ENCODE assay signal across 8 cellular contexts in the genomic region with DNA sequence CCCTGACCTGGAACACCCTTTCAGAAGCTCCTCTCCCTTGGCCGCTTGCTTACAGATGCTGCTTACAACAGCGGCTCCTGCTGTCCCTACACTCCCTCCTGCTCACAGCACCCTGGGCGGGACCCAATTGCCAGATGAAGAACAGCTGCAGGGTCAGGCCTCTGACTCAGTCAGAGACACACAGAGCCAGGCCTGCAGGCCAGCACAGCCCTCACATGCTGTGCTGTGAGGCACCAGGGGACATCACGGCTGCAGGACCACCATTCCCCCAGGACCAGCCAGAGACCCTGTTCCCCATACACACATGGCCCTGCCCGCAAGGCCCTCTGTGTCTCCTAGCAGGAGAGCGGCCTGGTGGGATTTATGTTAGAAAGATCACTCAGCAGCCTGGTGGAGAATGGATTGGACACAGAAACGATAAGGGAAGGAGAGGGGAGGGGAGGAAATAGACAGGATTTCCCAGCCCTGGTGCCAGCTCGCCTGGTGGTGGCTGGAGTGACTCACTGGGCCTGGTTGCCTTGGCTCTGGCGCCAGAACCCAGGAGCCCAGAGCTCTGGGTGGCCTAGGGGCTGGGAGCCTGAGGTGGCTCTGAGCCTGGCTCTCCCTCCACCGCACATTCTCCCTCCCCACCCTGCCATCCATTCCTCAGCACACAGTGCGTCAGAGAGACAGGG. TPM values are rescaled to one million over a fixed set of nuclear protein-coding genes. Genes with fewer than 3 reads are reported as not detected.
A peak's percentile ranks its signal among the peaks of the same experiment; 100 is the strongest.
DNase-seq lines count a peak whose midpoint lies in the region; ATAC-seq and TF ChIP-seq lines count a peak whose summit lies in the region.

No MANE protein-coding gene starts in this region.

- peak overlapping the region in 1 of 2 experiments; percentile 20; a peak in 1 of 4 replicates for H3K4me3 ChIP-seq in SK-N-SH (ENCODE audit: low read depth in 2 of 2, low read length in 1 of 2)
- no peak overlapping the region for H3K4me3 ChIP-seq in esophagus squamous epithelium
- no peak overlapping the region for H3K4me3 ChIP-seq in naive thymus-derived CD4-positive, alpha-beta T cell (ENCODE audit: low read length)

- H3K27me3 ChIP-seq in SK-N-SH (ENCODE audit: insufficient read depth) (no peaks in the 10 kb centered on the region), esophagus squamous epithelium (no peaks in the 10 kb centered on the region)
- H3K27me3 ChIP-seq in naive thymus-derived CD4-positive, alpha-beta T cell (ENCODE audit: control insufficient read depth in 2 of 2, insufficient read depth in 2 of 2, low read length in 2 of 2) = no peaks in the 10 kb centered on the region

- H3K4me1 ChIP-seq in SK-N-SH (ENCODE audit: control insufficient read depth in 1 of 2, insufficient read depth in 2 of 2, low read depth in 1 of 2, low read length in 1 of 2) = peaks cover 38 to 66% of the 10 kb centered on the region in 2 experiments; a peak in 3 of 4 replicates
- H3K4me1 ChIP-seq in esophagus squamous epithelium = peaks cover 36 to 68% (median 37%) of the 10 kb centered on the region in 3 donors
- H3K4me1 ChIP-seq in naive thymus-derived CD4-positive, alpha-beta T cell (ENCODE audit: control insufficient read depth in 2 of 2, insufficient read depth in 2 of 2, low read length in 2 of 2) = peaks cover 0 to 16% of the 10 kb centered on the region in 2 donors

- H3K27ac ChIP-seq in SK-N-SH (ENCODE audit: low read depth in 2 of 2, low read length in 1 of 2) (peak overlapping the region; percentile 94 to 97), esophagus squamous epithelium (peak overlapping the region; percentile 65 to 93 (median 82))
- no peak overlapping the region for H3K27ac ChIP-seq in naive thymus-derived CD4-positive, alpha-beta T cell (ENCODE audit: low read depth, low read length)

- H4K20me1 ChIP-seq in SK-N-SH (ENCODE audit: insufficient read depth) = peaks cover 4% of the 10 kb centered on the region; the same call in 1 of the 2 replicates

- WGBS in SK-N-SH (ENCODE audit: low lambda C conversion rate) = 9% methylated on average over 10 of the region's 11 CpGs
- 33 to 49% methylated on average over 4 to 6 of the region's 11 CpGs for WGBS in esophagus squamous epithelium, 2 donors

- H3K9me3 ChIP-seq in SK-N-SH (no peaks in the 10 kb centered on the region), esophagus squamous epithelium (no peaks in the 10 kb centered on the region)
- no peaks in the 10 kb centered on the region for H3K9me3 ChIP-seq in naive thymus-derived CD4-positive, alpha-beta T cell (ENCODE audit: control insufficient read depth in 2 of 3, low read length in 3 of 3)

- H3K4me2 ChIP-seq in SK-N-SH = peak overlapping the region; percentile 95

- CTCF ChIA-PET in SK-N-SH (lab: Yijun Ruan, JAX) = interaction anchor here (0.6 to 4.1 kb wide), 22 partner anchors 8 to 475 kb away, joined by 3 to 66 read pairs (median 4); partner anchors contain the start of gene OMP
- CTCF ChIA-PET in naive thymus-derived CD4-positive, alpha-beta T cell (lab: Charles Lee) = interaction anchor here (1.1 kb wide), 1 partner anchor 18 kb away, joined by 4 read pairs; no protein-coding TSS in a partner anchor
- CTCF ChIA-PET in activated CD4-positive, alpha-beta memory T cell treated with anti-CD3 and anti-CD28 coated beads for 36 hours (lab: Charles Lee) = interaction anchor here (2.0 kb wide), 1 partner anchor 18 kb away, joined by 5 read pairs; no protein-coding TSS in a partner anchor
- CTCF ChIA-PET in activated naive CD4-positive, alpha-beta T cell treated with anti-CD3 and anti-CD28 coated beads, Interleukin-2, amount 10 ng/mL, durations not matched to agents 7 days and 5 days (lab: Charles Lee) = interaction anchor here (1.3 to 2.1 kb wide), 2 partner anchors 18 to 26 kb away, joined by 4 to 5 read pairs; no protein-coding TSS in a partner anchor

- peaks cover 0 to 4% (median 0%) of the 10 kb centered on the region in 5 donors for H3K36me3 Mint-ChIP-seq in naive thymus-derived CD4-positive, alpha-beta T cell
- no peaks in the 10 kb centered on the region for H3K36me3 Mint-ChIP-seq in activated CD4-positive, alpha-beta memory T cell treated with anti-CD3 and anti-CD28 coated beads for 36 hours
- H3K36me3 Mint-ChIP-seq in activated naive CD4-positive, alpha-beta T cell treated with anti-CD3 and anti-CD28 coated beads, Interleukin-2, amount 10 ng/mL, durations not matched to agents 7 days and 5 days = no peaks in the 10 kb centered on the region

- ATAC-seq in naive thymus-derived CD4-positive, alpha-beta T cell = peak; percentile 39

- peak; percentile 59 for TF ChIP-seq RAD21 in SK-N-SH (IDR thresholded peaks at IDR 0.05; ENCODE audit: low read length)

- H3K9ac ChIP-seq in SK-N-SH = peak overlapping the region; percentile 60

- peak in 1 of 4 donors; percentile 19 for TF ChIP-seq POLR2A in esophagus squamous epithelium (IDR thresholded peaks at IDR 0.05)

- peaks cover 0 to 4% (median 0%) of the 10 kb centered on the region in 11 donors for H3K9me3 Mint-ChIP-seq in naive thymus-derived CD4-positive, alpha-beta T cell
- peaks cover 2% of the 10 kb centered on the region for H3K9me3 Mint-ChIP-seq in activated CD4-positive, alpha-beta memory T cell treated with anti-CD3 and anti-CD28 coated beads for 36 hours
- H3K9me3 Mint-ChIP-seq in activated naive CD4-positive, alpha-beta T cell treated with anti-CD3 and anti-CD28 coated beads, Interleukin-2, amount 10 ng/mL, durations not matched to agents 7 days and 5 days = no peaks in the 10 kb centered on the region

- H3F3A ChIP-seq in SK-N-SH (replicated peaks; ENCODE audit: insufficient read depth) = peaks cover 42% of the 10 kb centered on the region

- H3K27me3 Mint-ChIP-seq in naive thymus-derived CD4-positive, alpha-beta T cell = peaks cover 0 to 20% (median 0%) of the 10 kb centered on the region in 5 donors
- H3K27me3 Mint-ChIP-seq in activated CD4-positive, alpha-beta memory T cell treated with anti-CD3 and anti-CD28 coated beads for 36 hours = no peaks in the 10 kb centered on the region
- H3K27me3 Mint-ChIP-seq in activated naive CD4-positive, alpha-beta T cell treated with anti-CD3 and anti-CD28 coated beads, Interleukin-2, amount 10 ng/mL, durations not matched to agents 7 days and 5 days = peaks cover 41% of the 10 kb centered on the region

- peaks cover 0 to 8% of the 10 kb centered on the region in 2 experiments for H3K36me3 ChIP-seq in SK-N-SH (replicated peaks in 1 of 2; ENCODE audit: control insufficient read depth in 1 of 2, insufficient read depth in 2 of 2, low read length in 1 of 2)
- no peaks in the 10 kb centered on the region for H3K36me3 ChIP-seq in esophagus squamous epithelium
- H3K36me3 ChIP-seq in naive thymus-derived CD4-positive, alpha-beta T cell (ENCODE audit: control insufficient read depth in 2 of 3, insufficient read depth in 3 of 3, low read length in 3 of 3) = no peaks in the 10 kb centered on the region

- no peaks in the 10 kb centered on the region for H3K9me2 ChIP-seq in SK-N-SH

- intact Hi-C loops in esophagus squamous epithelium (cut with DNase I) = no loop called here
- intact Hi-C loops in naive thymus-derived CD4-positive, alpha-beta T cell (cut with micrococcal nuclease) = no loop called here
- intact Hi-C loops in activated CD4-positive, alpha-beta memory T cell treated with anti-CD3 and anti-CD28 coated beads for 36 hours (cut with micrococcal nuclease) = no loop called here

- 0 out of 2 replicates have a peak overlapping the region, but pooled peaks have one; percentile 40 for H2AFZ ChIP-seq in SK-N-SH (ENCODE audit: low read depth)

- TF ChIP-seq CTCF in GM20000 (IDR thresholded peaks at IDR 0.05; ENCODE audit: extremely low read depth, missing control alignments) (no peak), SK-N-SH (IDR thresholded peaks at IDR 0.05) (peak; percentile 66), esophagus squamous epithelium (IDR thresholded peaks at IDR 0.05) (peak in 5 of 6 experiments; percentile 15 to 49 (median 36))

- peak overlapping the region in 1 of 9 donors; percentile 33 for H3K27ac Mint-ChIP-seq in naive thymus-derived CD4-positive, alpha-beta T cell
- H3K27ac Mint-ChIP-seq in activated CD4-positive, alpha-beta memory T cell treated with anti-CD3 and anti-CD28 coated beads for 36 hours = no peak overlapping the region
- H3K27ac Mint-ChIP-seq in activated naive CD4-positive, alpha-beta T cell treated with anti-CD3 and anti-CD28 coated beads, Interleukin-2, amount 10 ng/mL, durations not matched to agents 7 days and 5 days = no peak overlapping the region

- peaks cover 79% of the 10 kb centered on the region for H3K79me2 ChIP-seq in SK-N-SH (ENCODE audit: insufficient read depth)

- POLR2A ChIA-PET in SK-N-SH (lab: Yijun Ruan, JAX) = interaction anchor here (0.6 to 1.4 kb wide), 6 partner anchors 9 to 291 kb away, joined by 3 to 15 read pairs (median 4); partner anchors contain the start of gene TSKU
- POLR2A ChIA-PET in naive thymus-derived CD4-positive, alpha-beta T cell (lab: Charles Lee) = interaction anchor here (1.2 to 1.3 kb wide), 2 partner anchors 9 kb away, joined by 3 read pairs; no protein-coding TSS in a partner anchor
- POLR2A ChIA-PET in activated CD4-positive, alpha-beta memory T cell treated with anti-CD3 and anti-CD28 coated beads for 36 hours (lab: Charles Lee) = no interaction called here

- H3K4me1 Mint-ChIP-seq in naive thymus-derived CD4-positive, alpha-beta T cell = peaks cover 12 to 36% (median 20%) of the 10 kb centered on the region in 7 donors
- H3K4me1 Mint-ChIP-seq in activated CD4-positive, alpha-beta memory T cell treated with anti-CD3 and anti-CD28 coated beads for 36 hours (ENCODE audit: low read depth) = peaks cover 11% of the 10 kb centered on the region
- peaks cover 18% of the 10 kb centered on the region for H3K4me1 Mint-ChIP-seq in activated naive CD4-positive, alpha-beta T cell treated with anti-CD3 and anti-CD28 coated beads, Interleukin-2, amount 10 ng/mL, durations not matched to agents 7 days and 5 days

- DNase-seq in GM20000 (ENCODE audit: low spot score) (peak; percentile 26), SK-N-SH (peak; percentile 89), esophagus squamous epithelium (lab: John Stamatoyannopoulos, UW) (no peak), SW480 (ENCODE audit: low spot score) (no peak), NCI-H524 treated with DMSO at 0.1 percent for 48 hours (lab: John Stamatoyannopoulos, UW) (no peak)
- no peak for DNase-seq in naive thymus-derived CD4-positive, alpha-beta T cell
- no peak for DNase-seq in activated CD4-positive, alpha-beta memory T cell treated with anti-CD3 and anti-CD28 coated beads for 36 hours
- DNase-seq in activated naive CD4-positive, alpha-beta T cell treated with anti-CD3 and anti-CD28 coated beads, Interleukin-2, amount 10 ng/mL, durations not matched to agents 7 days and 5 days = no peak

- peak in 1 of 2 experiments; percentile 4; a peak in 2 of 4 replicates for TF ChIP-seq EP300 in SK-N-SH (IDR thresholded peaks at IDR 0.05; ENCODE audit: borderline replicate concordance in 1 of 2, low read depth in 1 of 2, low read length in 1 of 2)

- H3K4me3 Mint-ChIP-seq in naive thymus-derived CD4-positive, alpha-beta T cell = no peak overlapping the region
- no peak overlapping the region for H3K4me3 Mint-ChIP-seq in activated CD4-positive, alpha-beta memory T cell treated with anti-CD3 and anti-CD28 coated beads for 36 hours
- H3K4me3 Mint-ChIP-seq in activated naive CD4-positive, alpha-beta T cell treated with anti-CD3 and anti-CD28 coated beads, Interleukin-2, amount 10 ng/mL, durations not matched to agents 7 days and 5 days = no peak overlapping the region

RNA-seq across cellular contexts. Expression of gene CAPN5, which starts 6.7 kb away (rescaled TPM):
- polyA plus RNA-seq in SK-N-SH (2012; rRNA removed) = 31.6 and 33.1 TPM in 2 replicates
- polyA plus RNA-seq in SK-N-SH (2012; cell fraction: cytosol; rRNA removed) = 10.2 and 17.6 TPM in 2 replicates
- polyA plus RNA-seq in SK-N-SH (2012; cell fraction: nucleus; rRNA removed) = 71.6 and 84.7 TPM in 2 replicates
- total RNA-seq in esophagus squamous epithelium = 10 to 100 TPM in 3 of 4 donors, 1 to 10 TPM in 1; 9.3 to 63.2 (median 13.5) TPM
- total RNA-seq in naive thymus-derived CD4-positive, alpha-beta T cell = 1 to 10 TPM in 4 of 5 experiments, under 1 TPM in 1; 0.94 to 5.8 (median 5.6) TPM
- 1 to 10 TPM; 3.0 to 5.8 TPM for polyA plus RNA-seq in naive thymus-derived CD4-positive, alpha-beta T cell
- 1 to 10 TPM in 1 of 2 experiments, under 1 TPM in 1; 0.88 to 1.1 TPM for total RNA-seq in activated CD4-positive, alpha-beta memory T cell treated with anti-CD3 and anti-CD28 coated beads for 36 hours

RNA-seq across cellular contexts. Expression of gene OMP, which starts 29.2 kb away (rescaled TPM):
- polyA plus RNA-seq in SK-N-SH (2012; rRNA removed) = 0.20 TPM in 1 of 2 replicates, not detected in the other
- 0.23 TPM in 1 of 2 replicates, not detected in the other for polyA plus RNA-seq in SK-N-SH (2012; cell fraction: cytosol; rRNA removed)
- polyA plus RNA-seq in SK-N-SH (2012; cell fraction: nucleus; rRNA removed) = 1.5 TPM in 2 replicates
- total RNA-seq in esophagus squamous epithelium = 1 to 10 TPM in 1 of 4 donors, not detected in 3; 1.1 TPM
- 1 to 10 TPM in 1 of 5 experiments, not detected in 4; 1.1 TPM for total RNA-seq in naive thymus-derived CD4-positive, alpha-beta T cell
- polyA plus RNA-seq in naive thymus-derived CD4-positive, alpha-beta T cell = not detected
- not detected for total RNA-seq in activated CD4-positive, alpha-beta memory T cell treated with anti-CD3 and anti-CD28 coated beads for 36 hours

RNA-seq across cellular contexts. Expression of gene B3GNT6, which starts 39.3 kb away (rescaled TPM):
- not detected in 2 replicates for polyA plus RNA-seq in SK-N-SH (2012; rRNA removed)
- polyA plus RNA-seq in SK-N-SH (2012; cell fraction: cytosol; rRNA removed) = not detected in 2 replicates
- polyA plus RNA-seq in SK-N-SH (2012; cell fraction: nucleus; rRNA removed) = 0.04 TPM in 1 of 2 replicates, not detected in the other
- total RNA-seq in esophagus squamous epithelium = 1 to 10 TPM; 1.7 to 9.3 (median 7.6) TPM
- total RNA-seq in naive thymus-derived CD4-positive, alpha-beta T cell = not detected
- not detected for polyA plus RNA-seq in naive thymus-derived CD4-positive, alpha-beta T cell
- not detected for total RNA-seq in activated CD4-positive, alpha-beta memory T cell treated with anti-CD3 and anti-CD28 coated beads for 36 hours

RNA-seq across cellular contexts. Expression of gene MYO7A, which starts 54.6 kb away (rescaled TPM):
- polyA plus RNA-seq in SK-N-SH (2012; rRNA removed) = 0.08 and 0.11 TPM in 2 replicates
- polyA plus RNA-seq in SK-N-SH (2012; cell fraction: cytosol; rRNA removed) = 0.03 and 0.04 TPM in 2 replicates
- 0.74 and 0.85 TPM in 2 replicates for polyA plus RNA-seq in SK-N-SH (2012; cell fraction: nucleus; rRNA removed)
- total RNA-seq in esophagus squamous epithelium = 1 to 10 TPM in 2 of 4 donors, under 1 TPM in 2; 0.15 to 4.0 (median 1.2) TPM
- 1 to 10 TPM in 1 of 5 experiments, under 1 TPM in 4; 0.07 to 2.5 (median 0.27) TPM for total RNA-seq in naive thymus-derived CD4-positive, alpha-beta T cell
- polyA plus RNA-seq in naive thymus-derived CD4-positive, alpha-beta T cell = not detected
- under 1 TPM; 0.29 to 0.38 TPM for total RNA-seq in activated CD4-positive, alpha-beta memory T cell treated with anti-CD3 and anti-CD28 coated beads for 36 hours

Comparison
In these comparisons a context has a peak if more than half of its experiments do, and no peak if none do; other contexts are left out.
1. DNase-seq: peak in GM20000 (single experiment) and SK-N-SH (single experiment); none in esophagus squamous epithelium (single experiment), naive thymus-derived CD4-positive, alpha-beta T cell (0 of 9), activated CD4-positive, alpha-beta memory T cell treated with anti-CD3 and anti-CD28 coated beads for 36 hours (single experiment), SW480 (single experiment), NCI-H524 treated with DMSO at 0.1 percent for 48 hours (single experiment) and activated naive CD4-positive, alpha-beta T cell treated with anti-CD3 and anti-CD28 coated beads, Interleukin-2, amount 10 ng/mL, durations not matched to agents 7 days and 5 days (single experiment).